22 cellular contexts compared by ENCODE assay signal in the genomic region with DNA sequence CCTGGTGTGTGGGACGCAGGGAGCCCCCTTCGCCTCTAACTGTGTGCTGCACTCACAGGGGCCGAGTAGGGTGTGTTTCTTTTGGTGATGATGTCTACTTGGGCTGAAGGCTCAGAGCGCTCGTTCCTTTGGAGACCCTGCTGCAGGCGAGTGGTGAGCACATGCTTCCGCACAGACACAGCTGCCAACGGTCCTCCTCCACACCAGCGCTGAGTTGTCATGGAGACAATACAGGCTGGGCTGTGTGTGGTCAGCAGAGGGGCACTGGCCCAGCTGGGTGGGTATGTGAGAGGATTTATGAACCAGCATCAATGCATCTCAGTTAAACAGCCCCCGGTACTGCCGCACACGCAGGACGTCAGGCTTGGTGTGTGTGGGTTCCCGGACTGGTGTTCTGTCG.
DNase-seq lines count a peak whose midpoint lies in the region; ATAC-seq, FAIRE-seq and TF ChIP-seq lines count a peak whose summit lies in the region.
"Had no signal": no experiment of that assay in that cellular context is flagged by ENCODE, and none has a peak within 500 bp of the region (broad histone marks: within the 10 kb centered on the region; RNA-seq: fewer than 3 reads in every experiment).

No MANE protein-coding gene starts in this region.

- no peak overlapping the region for H3K23ac ChIP-seq in mesenchymal stem cell (ENCODE audit: low read length in 2 of 2)

- no peak for TF ChIP-seq EP300 in SK-N-SH (IDR thresholded peaks at IDR 0.05; ENCODE audit: borderline replicate concordance in 1 of 2, low read depth in 1 of 2, low read length in 1 of 2)

- DNase-seq in SK-N-SH: peak; percentile 46
- DNase-seq in NB4 (ENCODE audit: low read depth): peak; percentile 50
- no peak for DNase-seq in mesenchymal stem cell
- DNase-seq in sciatic nerve (ENCODE audit: low spot score): no peak
- DNase-seq in kidney: no peak
- no peak for DNase-seq in PC-3
- DNase-seq in T-cell: no peak
- DNase-seq: AML-193, DMS79, GM23248, H9, HFFc6, MV-4-11, NCI-H2081, NCI-H2171, NCI-H524 treated with DMSO at 0.1 percent for 48 hours, OCI-M1, SHP77 had no signal

- H3K4ac ChIP-seq in mesenchymal stem cell (ENCODE audit: low read depth in 1 of 2, low read length in 2 of 2): no peak overlapping the region

- no peak for TF ChIP-seq POLR2A in NB4 (IDR thresholded peaks at IDR 0.05; ENCODE audit: extremely low read depth, insufficient read length)

- H4K8ac ChIP-seq in mesenchymal stem cell (ENCODE audit: low read length): no peak overlapping the region

- H2BK12ac ChIP-seq in mesenchymal stem cell (ENCODE audit: low read length in 2 of 2): peak overlapping the region in 1 of 2 experiments; percentile 28

- H3K9me2 ChIP-seq in SK-N-SH (no peaks in the 10 kb centered on the region), PC-3 (replicated peaks; ENCODE audit: low read length) (no peaks in the 10 kb centered on the region)

- TF ChIP-seq CTCF in SK-N-SH (IDR thresholded peaks at IDR 0.05) (no peak), NB4 (IDR thresholded peaks at IDR 0.05; ENCODE audit: low read depth, low read length) (no peak), kidney (IDR thresholded peaks at IDR 0.05; ENCODE audit: borderline replicate concordance, extremely low read depth, insufficient read depth) (no peak), PC-3 (conservative IDR thresholded peaks at IDR 0.05; ENCODE audit: low read depth, low read length) (no peak)

- H3K4me1 ChIP-seq in SK-N-SH (ENCODE audit: control insufficient read depth in 1 of 2, insufficient read depth in 2 of 2, low read depth in 1 of 2, low read length in 1 of 2) (peaks cover 0 to 19% of the 10 kb centered on the region in 2 experiments; a peak in 1 of 4 replicates), mesenchymal stem cell (ENCODE audit: control insufficient read depth, insufficient read depth, low read depth, low read length) (peaks cover 7% of the 10 kb centered on the region), kidney (ENCODE audit: control insufficient read depth in 1 of 2, insufficient read depth in 1 of 2, low read depth in 1 of 2, low read length in 2 of 2) (no peaks in the 10 kb centered on the region), PC-3 (ENCODE audit: insufficient read depth, low read length) (peaks cover 10% of the 10 kb centered on the region; the same call in 1 of the 2 replicates)

- H2AK5ac ChIP-seq in mesenchymal stem cell (ENCODE audit: low read length, severe bottlenecking): no peak overlapping the region

- no peak overlapping the region for H3K4me2 ChIP-seq in SK-N-SH
- H3K4me2 ChIP-seq in mesenchymal stem cell (ENCODE audit: low read length, poor library complexity, severe bottlenecking): no peak overlapping the region
- H3K4me2 ChIP-seq in PC-3 (ENCODE audit: low read length): no peak overlapping the region

- H3K36me3 Mint-ChIP-seq in T-cell: no peaks in the 10 kb centered on the region

- H3K9me3 ChIP-seq in SK-N-SH: no peaks in the 10 kb centered on the region
- H3K9me3 ChIP-seq in mesenchymal stem cell (ENCODE audit: control insufficient read depth, low read length): no peaks in the 10 kb centered on the region
- no peaks in the 10 kb centered on the region for H3K9me3 ChIP-seq in kidney (ENCODE audit: control insufficient read depth in 1 of 2, low read length in 2 of 2)
- no peaks in the 10 kb centered on the region for H3K9me3 ChIP-seq in PC-3 (ENCODE audit: low read length)

- H3K14ac ChIP-seq in mesenchymal stem cell (ENCODE audit: low read length in 2 of 2): peak overlapping the region in 1 of 2 experiments; percentile 6

- no peak overlapping the region for H3K4me3 Mint-ChIP-seq in T-cell
- H3K4me3 Mint-ChIP-seq: CD14-positive monocyte, H9, HFFc6, IgD-negative memory B cell had no signal

- H3K9ac ChIP-seq in SK-N-SH: no peak overlapping the region
- H3K9ac ChIP-seq in mesenchymal stem cell (ENCODE audit: low read length): no peak overlapping the region
- no peak overlapping the region for H3K9ac ChIP-seq in kidney (ENCODE audit: low read length in 2 of 2)
- H3K9ac ChIP-seq in PC-3 (ENCODE audit: low read length): no peak overlapping the region
- H3K9ac ChIP-seq: GM23248 had no signal

- H3K27me3 ChIP-seq in SK-N-SH (ENCODE audit: insufficient read depth) (no peaks in the 10 kb centered on the region), mesenchymal stem cell (ENCODE audit: control insufficient read depth in 1 of 2, insufficient read depth in 1 of 2, low read length in 2 of 2) (peaks cover 0 to 8% of the 10 kb centered on the region in 2 experiments), PC-3 (ENCODE audit: low read length) (no peaks in the 10 kb centered on the region)

- H2BK5ac ChIP-seq in mesenchymal stem cell (ENCODE audit: low read depth, low read length, poor library complexity, severe bottlenecking): no peak overlapping the region

- H2AFZ ChIP-seq in SK-N-SH (ENCODE audit: low read depth): no peak overlapping the region
- no peak overlapping the region for H2AFZ ChIP-seq in mesenchymal stem cell (ENCODE audit: low read depth, low read length)
- no peak overlapping the region for H2AFZ ChIP-seq in PC-3 (ENCODE audit: low read length)
- H2AFZ ChIP-seq: GM23248 had no signal

- H4K91ac ChIP-seq in mesenchymal stem cell (ENCODE audit: low read length): peak overlapping the region; percentile 18

- 86% methylated on average over 12 of the region's 15 CpGs for WGBS in SK-N-SH (ENCODE audit: low lambda C conversion rate)
- WGBS in mesenchymal stem cell: 92% methylated on average over 15 of the region's 15 CpGs

- H3K9me3 Mint-ChIP-seq in T-cell: no peaks in the 10 kb centered on the region
- H3K9me3 Mint-ChIP-seq: CD14-positive monocyte, H9, HFFc6, IgD-negative memory B cell had no signal

- H3K36me3 ChIP-seq in SK-N-SH (replicated peaks in 1 of 2; ENCODE audit: control insufficient read depth in 1 of 2, insufficient read depth in 2 of 2, low read length in 1 of 2): no peaks in the 10 kb centered on the region
- H3K36me3 ChIP-seq in mesenchymal stem cell (ENCODE audit: control insufficient read depth in 1 of 2, insufficient read depth in 2 of 2, low read depth in 1 of 2, low read length in 2 of 2): peaks cover 0 to 4% of the 10 kb centered on the region in 2 experiments
- H3K36me3 ChIP-seq in kidney (ENCODE audit: control insufficient read depth in 1 of 2, insufficient read depth in 2 of 2, low read length in 2 of 2): no peaks in the 10 kb centered on the region
- H3K36me3 ChIP-seq in PC-3 (ENCODE audit: low read depth, low read length): no peaks in the 10 kb centered on the region

- no peak for ATAC-seq in SK-N-SH treated with all-trans-retinoic acid at 6 μM for 48 hours
- peak; percentile 19 for ATAC-seq in sciatic nerve
- ATAC-seq in PC-3: no peak
- ATAC-seq in T-cell (replicated peaks in 1 of 4): no peak

- POLR2A ChIA-PET in SK-N-SH (lab: Yijun Ruan, JAX): no interaction called here
- POLR2A ChIA-PET in PC-3 (lab: Charles Lee; ENCODE audit: unreplicated experiment): no interaction called here
- POLR2A ChIA-PET in T-cell (lab: Charles Lee): no interaction called here

- no peaks in the 10 kb centered on the region for H3K27me3 Mint-ChIP-seq in T-cell

- intact Hi-C loops in sciatic nerve (cut with DNase I): no loop called here
- intact Hi-C loops in kidney (cut with DNase I): no loop called here
- intact Hi-C loops in PC-3 (cut with micrococcal nuclease): no loop called here

- H2BK15ac ChIP-seq in mesenchymal stem cell (ENCODE audit: low read depth, poor library complexity, severe bottlenecking): no peak overlapping the region

- H4K20me1 ChIP-seq in SK-N-SH (ENCODE audit: insufficient read depth) (0 out of 2 replicates have a peak, but pooled peaks cover 3% of the 10 kb centered on the region), PC-3 (ENCODE audit: low read length) (no peaks in the 10 kb centered on the region)

- peaks cover 44% of the 10 kb centered on the region for H3K79me1 ChIP-seq in mesenchymal stem cell (replicated peaks; ENCODE audit: low read length, poor library complexity, severe bottlenecking)

- H3F3A ChIP-seq in SK-N-SH (replicated peaks; ENCODE audit: insufficient read depth) (no peaks in the 10 kb centered on the region), PC-3 (ENCODE audit: low read length, unreplicated experiment) (no peaks in the 10 kb centered on the region)

- no peak overlapping the region for H2BK120ac ChIP-seq in mesenchymal stem cell (ENCODE audit: low read depth, low read length)

- no peak for TF ChIP-seq RAD21 in SK-N-SH (IDR thresholded peaks at IDR 0.05; ENCODE audit: low read length)

- CTCF ChIA-PET in SK-N-SH (lab: Yijun Ruan, JAX): interaction anchor here (1.7 kb wide), 1 partner anchor 238 kb away, joined by 6 read pairs; no protein-coding TSS in a partner anchor
- CTCF ChIA-PET in PC-3 (lab: Charles Lee): no interaction called here
- CTCF ChIA-PET in T-cell (lab: Charles Lee): interaction anchor here in 1 of 2 donors (0.6 kb wide), 1 partner anchor 407 kb away, joined by 3 read pairs; no protein-coding TSS in a partner anchor

- H3K4me3 ChIP-seq in SK-N-SH (ENCODE audit: low read depth in 2 of 2, low read length in 1 of 2) (no peak overlapping the region), NB4 (ENCODE audit: low read depth, low read length) (no peak overlapping the region), mesenchymal stem cell (ENCODE audit: insufficient read depth in 1 of 2, low read depth in 1 of 2, low read length in 2 of 2) (no peak overlapping the region), kidney (ENCODE audit: low read length in 2 of 2) (no peak overlapping the region), PC-3 (ENCODE audit: low read length) (no peak overlapping the region)
- H3K4me3 ChIP-seq: GM23248 had no signal

- no peak overlapping the region for H3K27ac Mint-ChIP-seq in T-cell
- H3K27ac Mint-ChIP-seq: HFFc6 had no signal

- no TSS peak for BruUV-seq in PC-3 (replicated peaks; lab: Mats Ljungman, UMichigan)

- peaks cover 0 to 18% (median 14%) of the 10 kb centered on the region in 3 donors for H3K4me1 Mint-ChIP-seq in T-cell
- H3K4me1 Mint-ChIP-seq: IgD-negative memory B cell had no signal

- H3K18ac ChIP-seq in mesenchymal stem cell (ENCODE audit: low read depth in 1 of 2, low read length in 2 of 2): peak overlapping the region in 1 of 2 experiments; percentile 42

- no peak for FAIRE-seq in kidney (lab: Jason Lieb, UNC)
- FAIRE-seq: D721Med had no signal

- H3K27ac ChIP-seq in SK-N-SH (ENCODE audit: low read depth in 2 of 2, low read length in 1 of 2): no peak overlapping the region
- H3K27ac ChIP-seq in mesenchymal stem cell (ENCODE audit: low read length, poor library complexity, severe bottlenecking): no peak overlapping the region
- no peak overlapping the region for H3K27ac ChIP-seq in kidney (ENCODE audit: low read depth in 2 of 2, low read length in 2 of 2)
- H3K27ac ChIP-seq in PC-3 (ENCODE audit: low read length): no peak overlapping the region
- H3K27ac ChIP-seq: GM23248 had no signal

- H3K79me2 ChIP-seq in SK-N-SH (ENCODE audit: insufficient read depth): 0 out of 2 replicates have a peak, but pooled peaks cover 6% of the 10 kb centered on the region
- H3K79me2 ChIP-seq in PC-3 (ENCODE audit: low read length): peaks cover 32% of the 10 kb centered on the region

TF ChIP-seq in SK-N-SH, 30 proteins besides CTCF, POLR2A, EP300 and RAD21 (continues in another document):
- TF ChIP-seq TAF1 (IDR thresholded peaks at IDR 0.05; ENCODE audit: borderline replicate concordance, low read depth, low read length) (no peak), SMC3 (IDR thresholded peaks at IDR 0.05; ENCODE audit: low read depth, low read length) (no peak)

TF ChIP-seq in SK-N-SH treated with all-trans-retinoic acid at 6 μM for 48 hours, 23 proteins besides CTCF, POLR2A, EP300 and RAD21 (continues in another document):
- TF ChIP-seq GLIS3 (CRISPR knock-in tag; IDR thresholded peaks at IDR 0.05) (no peak), OSR1 (CRISPR knock-in tag; IDR thresholded peaks at IDR 0.05) (no peak)

Comparison
In these comparisons a context has a peak if more than half of its experiments do, and no peak if none do; other contexts are left out.
1. DNase-seq: peak in SK-N-SH (single experiment) and NB4 (single experiment); none in mesenchymal stem cell (single experiment), sciatic nerve (single experiment), kidney (single experiment), PC-3 (single experiment) and T-cell (0 of 34).